25 cellular contexts compared by ENCODE assay signal in genomic region chr15:35394416-35394815, GRCh38.
"Had no signal": no experiment of that assay in that cellular context is flagged by ENCODE, and none has a peak within 500 bp of the region (broad histone marks: within the 10 kb centered on the region; RNA-seq: fewer than 3 reads in every experiment).

No MANE protein-coding gene starts in this region.

- H3K4me1 ChIP-seq: esophagus squamous epithelium, prostate gland, spleen, testis, uterus had no signal

- H3K4me3 ChIP-seq: coronary artery, esophagus squamous epithelium, hepatocyte, left ventricle myocardium inferior, ovary, prostate gland, spleen, testis, uterus had no signal

- DNase-seq: activated naive CD4-positive, alpha-beta T cell; activated T-cell treated with anti-CD3 and anti-CD28 coated beads, Interleukin-2, amount 50 U/mL, for 1 hour; amniotic stem cell; endodermal cell; esophagus squamous epithelium; foreskin melanocyte; immature natural killer cell; kidney glomerular epithelial cell; left ventricle myocardium inferior; ovary; spleen; stimulated activated CD4-positive, alpha-beta T cell treated with anti-CD3 and anti-CD28 coated beads, Interleukin-4, amount 100 ng/mL, for 1 hour; stimulated activated naive CD4-positive, alpha-beta T cell; T1000; testis; trophoblast cell; uterus had no signal

- ATAC-seq: activated T-helper 17 cell treated with anti-CD3 and anti-CD28 coated beads, Interleukin-2, amount 50 U/mL, for 72 hours; natural killer cell treated with Interleukin-12 subunit alpha and Interleukin-12 subunit beta and Interleukin-15 and Interleukin-18, amount 100 ng/mL, for 72 hours; WTC11 had no signal

- H3K27me3 ChIP-seq: esophagus squamous epithelium, hepatocyte, neutrophil, ovary, spleen, testis, uterus had no signal

- H3K9me3 ChIP-seq: esophagus squamous epithelium, left ventricle myocardium inferior, neutrophil, ovary, prostate gland, testis, uterus had no signal

- H3K36me3 ChIP-seq: neutrophil, ovary, prostate gland, uterus had no signal

- FAIRE-seq: bronchial epithelial cell had no signal

- H3K4me2 ChIP-seq: hepatocyte had no signal

- H2AFZ ChIP-seq: hepatocyte had no signal

- H3K27ac ChIP-seq: coronary artery, esophagus squamous epithelium, hepatocyte, left ventricle myocardium inferior, neutrophil, ovary, prostate gland, spleen, testis, uterus had no signal

- H3K79me2 ChIP-seq: hepatocyte had no signal
